Comparison of ENCODE assay signal across 19 cellular contexts in genomic region chr12:43434614-43435013, GRCh38.
DNase-seq lines count a peak whose midpoint lies in the region; TF ChIP-seq lines count a peak whose summit lies in the region.
"Had no signal": no experiment of that assay in that cellular context is flagged by ENCODE, and none has a peak within 500 bp of the region (broad histone marks: within the 10 kb centered on the region; RNA-seq: fewer than 3 reads in every experiment).

No MANE protein-coding gene starts in this region.

- POLR2A ChIA-PET in PC-9 (lab: Charles Lee; ENCODE audit: unreplicated experiment) = no interaction called here

- no peaks in the 10 kb centered on the region for H3F3A ChIP-seq in PC-9 (ENCODE audit: insufficient read depth, low read depth)

- H3K27ac ChIP-seq in mammary epithelial cell (ENCODE audit: insufficient read depth, low read depth, low read length) = no peak overlapping the region
- no peak overlapping the region for H3K27ac ChIP-seq in breast epithelium
- no peak overlapping the region for H3K27ac ChIP-seq in PC-9
- H3K27ac ChIP-seq: BLaER1, C4-2B had no signal

- no peaks in the 10 kb centered on the region for H3K9me2 ChIP-seq in PC-9 (ENCODE audit: insufficient read depth)

- no peaks in the 10 kb centered on the region for H3K9me3 ChIP-seq in mammary epithelial cell (replicated peaks; ENCODE audit: insufficient read depth, low read length)
- no peaks in the 10 kb centered on the region for H3K9me3 ChIP-seq in breast epithelium
- no peaks in the 10 kb centered on the region for H3K9me3 ChIP-seq in PC-9 (ENCODE audit: insufficient read depth, low read depth)
- H3K9me3 ChIP-seq: BLaER1, Caco-2, HAP-1 had no signal

- DNase-seq in mammary epithelial cell = no peak
- DNase-seq in breast epithelium (ENCODE audit: low spot score in 2 of 2) = no peak
- DNase-seq in PC-9 = no peak
- no peak for DNase-seq in endothelial cell (ENCODE audit: low spot score)
- no peak for DNase-seq in NCI-H187 (lab: John Stamatoyannopoulos, UW)
- no peak for DNase-seq in NCI-H2081 (lab: John Stamatoyannopoulos, UW)
- no peak for DNase-seq in NCI-H2029 (lab: John Stamatoyannopoulos, UW)
- DNase-seq: Caco-2; CD4-positive, CD25-positive, alpha-beta regulatory T cell; CD8-positive, alpha-beta T cell; DMS79; EL; GDM1; GOT3; HFFc6 had no signal

- no peak overlapping the region for H3K4me3 Mint-ChIP-seq in endothelial cell (ENCODE audit: unreplicated experiment)
- H3K4me3 Mint-ChIP-seq: B cell; CD4-positive, CD25-positive, alpha-beta regulatory T cell; CD8-positive, alpha-beta T cell; HFFc6 had no signal

- H3K36me3 Mint-ChIP-seq in endothelial cell (ENCODE audit: low read depth, unreplicated experiment) = no peaks in the 10 kb centered on the region
- H3K36me3 Mint-ChIP-seq: CD4-positive, CD25-positive, alpha-beta regulatory T cell; CD8-positive, alpha-beta T cell had no signal

- H2AFZ ChIP-seq in mammary epithelial cell (ENCODE audit: low read depth, low read length) = peak overlapping the region; percentile 53
- H2AFZ ChIP-seq in PC-9 = peak overlapping the region; percentile 43; the same call in 1 of the 2 replicates

- peaks cover 6% of the 10 kb centered on the region for H3K27me3 ChIP-seq in mammary epithelial cell (ENCODE audit: insufficient read depth, low read length)
- no peaks in the 10 kb centered on the region for H3K27me3 ChIP-seq in breast epithelium
- H3K27me3 ChIP-seq in PC-9 (ENCODE audit: insufficient read depth, low read depth) = no peaks in the 10 kb centered on the region
- H3K27me3 ChIP-seq: BLaER1 had no signal

- dilution Hi-C loops in mammary epithelial cell (cut with HindIII; ENCODE audit: low sequenced_read_pairs) = no loop called here

- H3K4me1 ChIP-seq in mammary epithelial cell (ENCODE audit: insufficient read depth, low read length) = no peaks in the 10 kb centered on the region
- no peaks in the 10 kb centered on the region for H3K4me1 ChIP-seq in breast epithelium
- H3K4me1 ChIP-seq in PC-9 (replicated peaks; ENCODE audit: insufficient read depth) = no peaks in the 10 kb centered on the region
- H3K4me1 ChIP-seq: BLaER1, Caco-2, HAP-1 had no signal

- BruUV-seq in mammary epithelial cell (replicated peaks; lab: Mats Ljungman, UMichigan) (no TSS peak), PC-9 (replicated peaks; lab: Mats Ljungman, UMichigan) (no TSS peak)

- H3K27me3 Mint-ChIP-seq in endothelial cell (ENCODE audit: unreplicated experiment) = no peaks in the 10 kb centered on the region
- H3K27me3 Mint-ChIP-seq: B cell; CD4-positive, CD25-positive, alpha-beta regulatory T cell had no signal

- no peak overlapping the region for H3K9ac ChIP-seq in mammary epithelial cell (ENCODE audit: insufficient read depth, low read length)
- H3K9ac ChIP-seq: BLaER1 had no signal

- no peaks in the 10 kb centered on the region for H3K36me3 ChIP-seq in mammary epithelial cell (ENCODE audit: insufficient read depth, low read length)
- H3K36me3 ChIP-seq in breast epithelium = no peaks in the 10 kb centered on the region
- no peaks in the 10 kb centered on the region for H3K36me3 ChIP-seq in PC-9 (ENCODE audit: low read depth)
- H3K36me3 ChIP-seq: BLaER1, HAP-1 had no signal

- H3K4me2 ChIP-seq in mammary epithelial cell (ENCODE audit: insufficient read depth, low read depth, low read length) (no peak overlapping the region), PC-9 (no peak overlapping the region)
- H3K4me2 ChIP-seq: BLaER1 had no signal

- no peaks in the 10 kb centered on the region for H3K9me3 Mint-ChIP-seq in endothelial cell (ENCODE audit: unreplicated experiment)
- H3K9me3 Mint-ChIP-seq: CD4-positive, CD25-positive, alpha-beta regulatory T cell; CD8-positive, alpha-beta T cell; HFFc6 had no signal

- H3K27ac Mint-ChIP-seq in endothelial cell (ENCODE audit: unreplicated experiment) = peak overlapping the region; percentile 70
- H3K27ac Mint-ChIP-seq: B cell; CD4-positive, CD25-positive, alpha-beta regulatory T cell; CD8-positive, alpha-beta T cell; HFFc6 had no signal

- H3K79me2 ChIP-seq in mammary epithelial cell (ENCODE audit: insufficient read depth, low read length) = no peaks in the 10 kb centered on the region
- H3K79me2 ChIP-seq in PC-9 (ENCODE audit: low read depth) = no peaks in the 10 kb centered on the region

- 28% methylated on average over 2 of the region's 2 CpGs for WGBS in mammary epithelial cell (ENCODE audit: low coverage, missing lambda C conversion rate)

- CTCF ChIA-PET in mammary epithelial cell (lab: Charles Lee; ENCODE audit: low non-redundant PET) = no interaction called here
- CTCF ChIA-PET in PC-9 (lab: Charles Lee) = no interaction called here

- no peak for TF ChIP-seq POLR2A in breast epithelium (IDR thresholded peaks at IDR 0.05)

- intact Hi-C loops in mammary epithelial cell (cut with micrococcal nuclease) = no loop called here
- intact Hi-C loops in breast epithelium (cut with DNase I; ENCODE audit: low total_unique reads) = no loop called here
- intact Hi-C loops in PC-9 (cut with micrococcal nuclease; ENCODE audit: unreplicated experiment) = no loop called here

- TF ChIP-seq CTCF in mammary epithelial cell (conservative IDR thresholded peaks at IDR 0.05 in 1 of 2, IDR thresholded peaks at IDR 0.05 in 1 of 2; ENCODE audit: extremely low read depth in 1 of 2, insufficient read depth in 1 of 2, low read depth in 1 of 2, low read length in 2 of 2) (no peak), breast epithelium (IDR thresholded peaks at IDR 0.05) (no peak), PC-9 (conservative IDR thresholded peaks at IDR 0.05) (no peak), endothelial cell (IDR thresholded peaks at IDR 0.05; ENCODE audit: unreplicated experiment) (no peak)

- no peak overlapping the region for H3K4me3 ChIP-seq in mammary epithelial cell (replicated peaks in 1 of 3; ENCODE audit: insufficient read depth in 1 of 3, low read depth in 2 of 3, low read length in 3 of 3)
- H3K4me3 ChIP-seq in breast epithelium = no peak overlapping the region
- H3K4me3 ChIP-seq in PC-9 = no peak overlapping the region
- H3K4me3 ChIP-seq: BLaER1, HAP-1 had no signal

- peaks cover 9% of the 10 kb centered on the region for H3K4me1 Mint-ChIP-seq in endothelial cell (ENCODE audit: unreplicated experiment)
- H3K4me1 Mint-ChIP-seq: B cell; CD4-positive, CD25-positive, alpha-beta regulatory T cell had no signal

- H4K20me1 ChIP-seq in mammary epithelial cell (ENCODE audit: insufficient read depth, low read length) = no peaks in the 10 kb centered on the region
- no peaks in the 10 kb centered on the region for H4K20me1 ChIP-seq in PC-9 (ENCODE audit: insufficient read depth)
- H4K20me1 ChIP-seq: BLaER1 had no signal

- in situ Hi-C loops in mammary epithelial cell (cut with MboI; ENCODE audit: low sequenced_read_pairs in 2 of 2) = no loop called here
